1 cellular context compared by ENCODE assay signal in the genomic region with DNA sequence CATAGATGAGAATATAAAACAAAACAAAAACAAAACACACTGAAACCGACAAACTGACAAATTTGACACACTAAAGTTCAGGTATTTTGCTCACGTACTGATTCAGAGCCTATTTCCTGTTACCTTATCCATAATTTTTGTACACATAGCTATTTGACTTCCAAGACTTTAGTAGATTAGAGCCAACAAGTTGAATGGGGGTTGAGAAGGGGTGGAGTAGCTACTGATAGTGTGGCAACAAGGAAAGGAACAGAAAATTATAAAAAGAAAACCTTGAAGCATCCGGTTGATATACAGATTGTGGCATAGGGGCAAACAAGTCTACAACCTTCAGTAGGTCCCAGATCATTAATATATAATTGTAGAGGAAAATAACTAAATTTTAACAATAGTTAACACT.
TF ChIP-seq lines count a peak whose summit lies in the region.

No MANE protein-coding gene starts in this region.

TF ChIP-seq in HepG2, 621 proteins besides CTCF, POLR2A, EP300 and RAD21 (continued from another document):
- TF ChIP-seq ZFP90 (CRISPR knock-in tag; IDR thresholded peaks at IDR 0.05; ENCODE audit: borderline replicate concordance) (no peak), ZNF552 (CRISPR knock-in tag; IDR thresholded peaks at IDR 0.05; ENCODE audit: borderline replicate concordance) (no peak), TP53 (CRISPR knock-in tag; conservative IDR thresholded peaks at IDR 0.05) (no peak), GLI4 (CRISPR knock-in tag; IDR thresholded peaks at IDR 0.05; ENCODE audit: borderline replicate concordance) (no peak)
